In the genomic region with DNA sequence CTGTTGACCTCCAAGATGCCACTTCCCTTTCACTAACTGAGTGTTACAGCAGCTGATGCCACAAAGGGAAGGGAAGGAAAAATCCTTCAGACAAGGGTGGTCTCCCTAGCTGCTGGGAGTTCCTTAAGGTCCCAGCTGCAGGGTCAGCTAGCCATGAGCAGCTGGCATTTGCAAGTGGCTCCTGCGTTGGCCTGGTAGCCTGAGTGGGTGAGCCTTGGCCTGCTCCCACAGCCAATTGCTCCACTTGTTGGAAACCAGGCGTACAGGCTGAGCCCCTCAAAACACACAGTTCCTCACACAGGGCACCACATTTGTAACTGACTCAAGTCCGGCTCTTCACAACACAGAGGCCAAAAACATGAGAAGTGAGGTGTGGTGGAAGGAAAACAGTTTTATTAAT, we compare ENCODE assay signal across 28 cellular contexts. TPM values are rescaled to one million over a fixed set of nuclear protein-coding genes. Genes with fewer than 3 reads are reported as not detected.
"Had no signal": no experiment of that assay in that cellular context is flagged by ENCODE, and none has a peak within 500 bp of the region (broad histone marks: within the 10 kb centered on the region; RNA-seq: fewer than 3 reads in every experiment).

No MANE protein-coding gene starts in this region.

- H3K27me3 ChIP-seq: ascending aorta, cardiac muscle cell, colonic mucosa, gastroesophageal sphincter, hepatocyte, neural progenitor cell, tibial artery had no signal

- ATAC-seq: gastroesophageal sphincter; naive thymus-derived CD8-positive, alpha-beta T cell; right cardiac atrium; stimulated activated naive CD8-positive, alpha-beta T cell treated with anti-CD3 and anti-CD28 coated beads, Interleukin-15, amount 100 ng/mL, for 72 hours had no signal

- H3K4me2 ChIP-seq: neural progenitor cell had no signal

- H3K9me3 Mint-ChIP-seq: activated naive CD4-positive, alpha-beta T cell treated with anti-CD3 and anti-CD28 coated beads for 36 hours; activated naive CD8-positive, alpha-beta T cell treated with anti-CD3 and anti-CD28 coated beads, Interleukin-2, amount 10 ng/mL, durations not matched to agents 7 days and 5 days; activated T-helper 1 cell treated with anti-CD3 and anti-CD28 coated beads, Interleukin-12 subunit alpha, Interleukin-12 subunit beta, Interleukin-2, Interleukin-4 antibody, amounts not matched to agents 30 ng/mL and 10 ng/mL and 1 ng/mL, durations not matched to agents 14 hours and 24 hours and 36 hours; brain; naive thymus-derived CD8-positive, alpha-beta T cell; neural progenitor cell; stimulated activated naive CD8-positive, alpha-beta T cell treated with anti-CD3 and anti-CD28 coated beads, Interleukin-15, amount 100 ng/mL, for 72 hours; T-helper 2 cell treated with Interferon-gamma antibody and Interleukin-4, amounts not matched to agents 5 μg/mL and 100 μg/mL, for 36 hours had no signal

- H3K27me3 Mint-ChIP-seq: activated naive CD8-positive, alpha-beta T cell treated with anti-CD3 and anti-CD28 coated beads, Interleukin-2, amount 10 ng/mL, durations not matched to agents 7 days and 5 days; brain; naive thymus-derived CD8-positive, alpha-beta T cell; stimulated activated naive CD8-positive, alpha-beta T cell treated with anti-CD3 and anti-CD28 coated beads, Interleukin-15, amount 100 ng/mL, for 72 hours had no signal

- H3K27ac ChIP-seq: ascending aorta, cardiac muscle cell, colonic mucosa, gastroesophageal sphincter, hepatocyte, tibial artery, VCaP had no signal

- H3K4me1 Mint-ChIP-seq: activated naive CD8-positive, alpha-beta T cell treated with anti-CD3 and anti-CD28 coated beads, Interleukin-2, amount 10 ng/mL, durations not matched to agents 7 days and 5 days; naive thymus-derived CD8-positive, alpha-beta T cell; neural progenitor cell; stimulated activated naive CD8-positive, alpha-beta T cell treated with anti-CD3 and anti-CD28 coated beads, Interleukin-15, amount 100 ng/mL, for 72 hours had no signal

- H3K9ac ChIP-seq: neural progenitor cell had no signal

- H3K27ac Mint-ChIP-seq: activated naive CD4-positive, alpha-beta T cell treated with anti-CD3 and anti-CD28 coated beads for 36 hours; activated T-helper 1 cell treated with anti-CD3 and anti-CD28 coated beads, Interleukin-12 subunit alpha, Interleukin-12 subunit beta, Interleukin-2, Interleukin-4 antibody, amounts not matched to agents 30 ng/mL and 10 ng/mL and 1 ng/mL, durations not matched to agents 14 hours and 24 hours and 36 hours; naive thymus-derived CD8-positive, alpha-beta T cell; neural progenitor cell; stimulated activated naive CD8-positive, alpha-beta T cell treated with anti-CD3 and anti-CD28 coated beads, Interleukin-15, amount 100 ng/mL, for 72 hours; T-helper 2 cell treated with Interferon-gamma antibody and Interleukin-4, amounts not matched to agents 5 μg/mL and 100 μg/mL, for 36 hours had no signal

- H3K79me2 ChIP-seq: hepatocyte had no signal

- H3K4me3 Mint-ChIP-seq: activated naive CD4-positive, alpha-beta T cell treated with anti-CD3 and anti-CD28 coated beads for 36 hours; activated naive CD8-positive, alpha-beta T cell treated with anti-CD3 and anti-CD28 coated beads, Interleukin-2, amount 10 ng/mL, durations not matched to agents 7 days and 5 days; activated T-helper 1 cell treated with anti-CD3 and anti-CD28 coated beads, Interleukin-12 subunit alpha, Interleukin-12 subunit beta, Interleukin-2, Interleukin-4 antibody, amounts not matched to agents 30 ng/mL and 10 ng/mL and 1 ng/mL, durations not matched to agents 14 hours and 24 hours and 36 hours; naive thymus-derived CD8-positive, alpha-beta T cell; neural progenitor cell; stimulated activated naive CD8-positive, alpha-beta T cell treated with anti-CD3 and anti-CD28 coated beads, Interleukin-15, amount 100 ng/mL, for 72 hours; T-helper 2 cell treated with Interferon-gamma antibody and Interleukin-4, amounts not matched to agents 5 μg/mL and 100 μg/mL, for 36 hours had no signal

- H3K36me3 ChIP-seq: ascending aorta, cardiac muscle cell, colonic mucosa, gastroesophageal sphincter, tibial artery had no signal

- H2AFZ ChIP-seq: neural progenitor cell had no signal

- H3K4me3 ChIP-seq: ascending aorta, cardiac muscle cell, colonic mucosa, gastroesophageal sphincter, hepatocyte, neural progenitor cell, tibial artery had no signal

- H3K9me3 ChIP-seq: ascending aorta, colonic mucosa, gastroesophageal sphincter, tibial artery had no signal

- DNase-seq: activated CD4-positive, alpha-beta T cell treated with anti-CD3 and anti-CD28 coated beads for 48 hours; activated CD4-positive, alpha-beta T cell treated with anti-CD3 and anti-CD28 coated beads, Interleukin-2, amount 50 U/mL, for 48 hours; activated CD8-positive, alpha-beta memory T cell treated with anti-CD3 and anti-CD28 coated beads, Interleukin-2, amount 50 U/mL, for 4 hours; activated effector memory CD4-positive, alpha-beta T cell treated with anti-CD3 and anti-CD28 coated beads, Interleukin-2, amount 50 U/mL, for 16 hours; activated naive CD4-positive, alpha-beta T cell treated with anti-CD3 and anti-CD28 coated beads for 36 hours; activated naive CD8-positive, alpha-beta T cell treated with anti-CD3 and anti-CD28 coated beads, Interleukin-2, amount 10 ng/mL, durations not matched to agents 7 days and 5 days; activated T-cell treated with anti-CD3 and anti-CD28 coated beads, Interleukin-2, amount 50 U/mL, for 1 hour; cerebellar nuclear complex; colonic mucosa; effector memory CD4-positive, alpha-beta T cell; naive thymus-derived CD8-positive, alpha-beta T cell; occipital lobe; right cardiac atrium; stimulated activated CD4-positive, alpha-beta T cell treated with anti-CD3 and anti-CD28 coated beads, Interleukin-12 subunit alpha, Interleukin-12 subunit beta, amount 100 ng/mL, for 4 hours; stimulated activated CD4-positive, alpha-beta T cell treated with anti-CD3 and anti-CD28 coated beads, Interleukin-4, amount 100 ng/mL, for 1 hour; stimulated activated naive CD8-positive, alpha-beta T cell treated with anti-CD3 and anti-CD28 coated beads, Interleukin-15, amount 100 ng/mL, for 72 hours; substantia nigra; T-helper 1 cell; tibial artery had no signal

- H3K4me1 ChIP-seq: ascending aorta, colonic mucosa, gastroesophageal sphincter, neural progenitor cell, tibial artery had no signal

- H3K36me3 Mint-ChIP-seq: brain; naive thymus-derived CD8-positive, alpha-beta T cell had no signal

RNA-seq across cellular contexts. Expression of a gene that starts 16.7 kb away (rescaled TPM):
- total RNA-seq: ascending aorta had no signal
